Comparison of ENCODE assay signal across 15 cellular contexts in the genomic region with DNA sequence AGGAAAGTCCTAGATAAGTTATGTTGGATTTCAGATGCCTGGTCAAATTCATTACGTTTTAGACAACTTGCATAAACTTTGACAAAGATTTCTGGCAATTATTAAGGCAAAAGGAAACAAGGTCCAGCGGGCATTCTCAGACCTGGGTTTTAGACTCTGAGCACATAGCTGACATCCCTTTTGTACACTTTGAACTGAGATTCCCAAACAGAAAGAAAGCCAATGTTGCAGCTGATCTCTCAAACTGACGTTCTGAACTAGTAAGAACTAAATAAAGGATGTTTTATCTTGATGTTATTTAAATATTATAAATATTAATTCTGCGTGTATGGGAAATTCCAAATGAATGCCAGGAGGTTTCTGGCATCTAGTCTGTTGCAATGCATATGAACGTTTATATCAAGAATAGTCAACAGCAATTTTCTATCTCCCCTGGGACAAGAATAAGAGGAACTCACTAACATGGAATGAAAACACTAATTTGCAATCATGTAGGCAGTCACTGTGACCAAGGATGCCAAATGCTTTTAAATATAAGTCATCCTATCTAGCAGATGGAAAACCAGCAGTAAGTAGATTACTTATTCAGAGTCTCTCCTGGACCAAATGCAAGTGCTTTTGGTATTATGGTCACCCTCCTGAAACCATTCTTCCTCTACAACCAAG.
DNase-seq lines count a peak whose midpoint lies in the region; ATAC-seq and TF ChIP-seq lines count a peak whose summit lies in the region.
"Had no signal": no experiment of that assay in that cellular context is flagged by ENCODE, and none has a peak within 500 bp of the region (broad histone marks: within the 10 kb centered on the region; RNA-seq: fewer than 3 reads in every experiment).

No MANE protein-coding gene starts in this region.

- no peak overlapping the region for H3K9ac ChIP-seq in BLaER1 treated with 17β-estradiol and CSF1 and Interleukin-3, amounts not matched to agents 10 nM and 100 nM

- H3K4me3 ChIP-seq in BLaER1 treated with 17β-estradiol and CSF1 and Interleukin-3, amounts not matched to agents 10 nM and 100 nM: no peak overlapping the region
- H3K4me3 ChIP-seq in cardiac fibroblast (replicated peaks in 1 of 2; ENCODE audit: low read depth in 2 of 2, low read length in 2 of 2) (no peak overlapping the region), adrenal gland (no peak overlapping the region)
- H3K4me3 ChIP-seq: Peyer's patch, sigmoid colon had no signal

- peaks cover 13 to 18% (median 15%) of the 10 kb centered on the region in 3 donors for H3K4me1 Mint-ChIP-seq in naive B cell

- peak overlapping the region in 4 of 11 experiments; percentile 15 to 41 (median 25); a peak in 6 of 22 replicates for H3K27ac ChIP-seq in BLaER1 treated with 17β-estradiol and CSF1 and Interleukin-3, amounts not matched to agents 10 nM and 100 nM
- no peak overlapping the region for H3K27ac ChIP-seq in adrenal gland
- H3K27ac ChIP-seq: Peyer's patch had no signal

- TF ChIP-seq CTCF in cardiac fibroblast (IDR thresholded peaks at IDR 0.05; ENCODE audit: low read depth, low read length) (no peak), adrenal gland (IDR thresholded peaks at IDR 0.05) (no peak)

- H3K36me3 Mint-ChIP-seq in naive B cell: no peaks in the 10 kb centered on the region
- H3K36me3 Mint-ChIP-seq: natural killer cell treated with Interleukin-12 subunit alpha and Interleukin-12 subunit beta and Interleukin-15 and Interleukin-18, amount 100 ng/mL, for 72 hours had no signal

- peaks cover 0 to 9% (median 0%) of the 10 kb centered on the region in 11 experiments; a peak in 2 of 22 replicates for H3K27me3 ChIP-seq in BLaER1 treated with 17β-estradiol and CSF1 and Interleukin-3, amounts not matched to agents 10 nM and 100 nM
- no peaks in the 10 kb centered on the region for H3K27me3 ChIP-seq in adrenal gland
- H3K27me3 ChIP-seq: Peyer's patch, sigmoid colon had no signal

- peaks cover 6 to 26% (median 18%) of the 10 kb centered on the region in 10 experiments; a peak in 19 of 20 replicates for H3K4me1 ChIP-seq in BLaER1 treated with 17β-estradiol and CSF1 and Interleukin-3, amounts not matched to agents 10 nM and 100 nM
- no peaks in the 10 kb centered on the region for H3K4me1 ChIP-seq in adrenal gland (replicated peaks in 1 of 2)

- H3K4me2 ChIP-seq in BLaER1 treated with 17β-estradiol and CSF1 and Interleukin-3, amounts not matched to agents 10 nM and 100 nM: peak overlapping the region; percentile 7 to 76 (median 59); a peak in 20 of 22 replicates

- peak; percentile 93 for DNase-seq in LHCN-M2 (ENCODE audit: low read depth)
- peak; percentile 94 to 99 for DNase-seq in cardiac fibroblast (ENCODE audit: low read depth in 2 of 2)
- DNase-seq in naive B cell: peak; percentile 5
- no peak for DNase-seq in NCI-H748 treated with DMSO at 0.1 percent for 48 hours (lab: John Stamatoyannopoulos, UW)
- DNase-seq in adrenal gland: no peak
- DNase-seq in stimulated activated CD8-positive, alpha-beta memory T cell treated with anti-CD3 and anti-CD28 coated beads, Interleukin-4, amount 100 ng/mL, for 48 hours: no peak
- DNase-seq: activated CD4-positive, alpha-beta T cell treated with anti-CD3 and anti-CD28 coated beads, Interleukin-2, amount 50 U/mL, for 48 hours; activated gamma-delta T cell treated with Interleukin-2 at 50 U/mL for 16 hours; NCI-H2081; Peyer's patch; sigmoid colon; T-helper 2 cell had no signal

- H3K9me3 ChIP-seq in BLaER1 treated with 17β-estradiol and CSF1 and Interleukin-3, amounts not matched to agents 10 nM and 100 nM (replicated peaks in 1 of 11): no peaks in the 10 kb centered on the region
- no peaks in the 10 kb centered on the region for H3K9me3 ChIP-seq in adrenal gland (replicated peaks in 1 of 3)
- H3K9me3 ChIP-seq: Peyer's patch, sigmoid colon had no signal

- intact Hi-C loops in adrenal gland (cut with DNase I): no loop called here

- H4K20me1 ChIP-seq in BLaER1 treated with 17β-estradiol and CSF1 and Interleukin-3, amounts not matched to agents 10 nM and 100 nM: peaks cover 0 to 100% (median 0%) of the 10 kb centered on the region in 11 experiments; a peak in 4 of 22 replicates

- peak in 1 of 2 donors; percentile 43 for ATAC-seq in naive B cell (ENCODE audit: low read depth in 2 of 2)
- ATAC-seq: esophagus mucosa; natural killer cell treated with Interleukin-12 subunit alpha and Interleukin-12 subunit beta and Interleukin-15 and Interleukin-18, amount 100 ng/mL, for 72 hours had no signal

- WGBS in adrenal gland, 4 donors: 53 to 70% (median 65%) methylated on average over 5 of the region's 5 CpGs

- no peak overlapping the region for H3K27ac Mint-ChIP-seq in naive B cell
- H3K27ac Mint-ChIP-seq: natural killer cell treated with Interleukin-12 subunit alpha and Interleukin-12 subunit beta and Interleukin-15 and Interleukin-18, amount 100 ng/mL, for 72 hours had no signal

- no peak for TF ChIP-seq POLR2A in adrenal gland (IDR thresholded peaks at IDR 0.05)

- no peak overlapping the region for H3K4me3 Mint-ChIP-seq in naive B cell
- H3K4me3 Mint-ChIP-seq: natural killer cell treated with Interleukin-12 subunit alpha and Interleukin-12 subunit beta and Interleukin-15 and Interleukin-18, amount 100 ng/mL, for 72 hours had no signal

- no peaks in the 10 kb centered on the region for H3K9me3 Mint-ChIP-seq in naive B cell
- H3K9me3 Mint-ChIP-seq: natural killer cell treated with Interleukin-12 subunit alpha and Interleukin-12 subunit beta and Interleukin-15 and Interleukin-18, amount 100 ng/mL, for 72 hours had no signal

- peaks cover 0 to 79% (median 0%) of the 10 kb centered on the region in 11 experiments; a peak in 4 of 22 replicates for H3K36me3 ChIP-seq in BLaER1 treated with 17β-estradiol and CSF1 and Interleukin-3, amounts not matched to agents 10 nM and 100 nM
- no peaks in the 10 kb centered on the region for H3K36me3 ChIP-seq in adrenal gland (replicated peaks in 1 of 2)
- H3K36me3 ChIP-seq: Peyer's patch, sigmoid colon had no signal

- H3K27me3 Mint-ChIP-seq in naive B cell: peaks cover 10 to 11% (median 11%) of the 10 kb centered on the region in 3 donors

Comparison
In these comparisons a context has a peak if more than half of its experiments do, and no peak if none do; other contexts are left out.
1. DNase-seq: peak in LHCN-M2 (single experiment), cardiac fibroblast (2 of 2) and naive B cell (single experiment); none in NCI-H748 treated with DMSO at 0.1 percent for 48 hours (single experiment), adrenal gland (0 of 7) and stimulated activated CD8-positive, alpha-beta memory T cell treated with anti-CD3 and anti-CD28 coated beads, Interleukin-4, amount 100 ng/mL, for 48 hours (single experiment).